ENCODE assay signal across 8 cellular contexts in genomic region chr14:63852817-63853730, GRCh38. TPM values are rescaled to one million over a fixed set of nuclear protein-coding genes. Genes with fewer than 3 reads are reported as not detected.
DNase-seq lines count a peak whose midpoint lies in the region; ATAC-seq, FAIRE-seq and TF ChIP-seq lines count a peak whose summit lies in the region.

A gene with protein sequence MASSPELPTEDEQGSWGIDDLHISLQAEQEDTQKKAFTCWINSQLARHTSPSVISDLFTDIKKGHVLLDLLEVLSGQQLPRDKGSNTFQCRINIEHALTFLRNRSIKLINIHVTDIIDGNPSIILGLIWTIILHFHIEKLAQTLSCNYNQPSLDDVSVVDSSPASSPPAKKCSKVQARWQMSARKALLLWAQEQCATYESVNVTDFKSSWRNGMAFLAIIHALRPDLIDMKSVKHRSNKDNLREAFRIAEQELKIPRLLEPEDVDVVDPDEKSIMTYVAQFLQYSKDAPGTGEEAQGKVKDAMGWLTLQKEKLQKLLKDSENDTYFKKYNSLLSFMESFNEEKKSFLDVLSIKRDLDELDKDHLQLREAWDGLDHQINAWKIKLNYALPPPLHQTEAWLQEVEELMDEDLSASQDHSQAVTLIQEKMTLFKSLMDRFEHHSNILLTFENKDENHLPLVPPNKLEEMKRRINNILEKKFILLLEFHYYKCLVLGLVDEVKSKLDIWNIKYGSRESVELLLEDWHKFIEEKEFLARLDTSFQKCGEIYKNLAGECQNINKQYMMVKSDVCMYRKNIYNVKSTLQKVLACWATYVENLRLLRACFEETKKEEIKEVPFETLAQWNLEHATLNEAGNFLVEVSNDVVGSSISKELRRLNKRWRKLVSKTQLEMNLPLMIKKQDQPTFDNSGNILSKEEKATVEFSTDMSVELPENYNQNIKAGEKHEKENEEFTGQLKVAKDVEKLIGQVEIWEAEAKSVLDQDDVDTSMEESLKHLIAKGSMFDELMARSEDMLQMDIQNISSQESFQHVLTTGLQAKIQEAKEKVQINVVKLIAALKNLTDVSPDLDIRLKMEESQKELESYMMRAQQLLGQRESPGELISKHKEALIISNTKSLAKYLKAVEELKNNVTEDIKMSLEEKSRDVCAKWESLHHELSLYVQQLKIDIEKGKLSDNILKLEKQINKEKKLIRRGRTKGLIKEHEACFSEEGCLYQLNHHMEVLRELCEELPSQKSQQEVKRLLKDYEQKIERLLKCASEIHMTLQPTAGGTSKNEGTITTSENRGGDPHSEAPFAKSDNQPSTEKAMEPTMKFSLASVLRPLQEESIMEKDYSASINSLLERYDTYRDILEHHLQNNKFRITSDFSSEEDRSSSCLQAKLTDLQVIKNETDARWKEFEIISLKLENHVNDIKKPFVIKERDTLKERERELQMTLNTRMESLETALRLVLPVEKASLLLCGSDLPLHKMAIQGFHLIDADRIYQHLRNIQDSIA (N-terminal part only) (plus strand): TSS chr14:63853004. CDS start chr14:63909149, 56,145 bp downstream.

- peaks cover 13% of the 10 kb centered on the region for H3K36me3 Mint-ChIP-seq in activated CD4-positive, alpha-beta T cell treated with anti-CD3 and anti-CD28 coated beads, Interleukin-2, amount 10 ng/mL, durations not matched to agents 24 days and 14 days (ENCODE audit: low read depth)
- no peaks in the 10 kb centered on the region for H3K36me3 Mint-ChIP-seq in dendritic cell treated with granulocyte-macrophage colony-stimulating factor and Interleukin-4, amounts not matched to agents 40 ng/mL and 50 ng/mL, for 4 days (ENCODE audit: low read depth)

- ATAC-seq in GM18508 (IDR thresholded peaks at IDR 0.05; ENCODE audit: insufficient read depth, unreplicated experiment) (peak; percentile 31), HG02973 (IDR thresholded peaks at IDR 0.05; ENCODE audit: unreplicated experiment) (peak; percentile 75), HepG2 (peak; percentile 96)

- TF ChIP-seq RAD21 in HepG2 (CRISPR knock-in tag; IDR thresholded peaks at IDR 0.05): no peak

- peak within 1 kb of the TSS; percentile 63 for H3K9ac ChIP-seq in HepG2 (ENCODE audit: insufficient read depth, low read depth, low read length)

- H3K4me1 ChIP-seq in HepG2 (ENCODE audit: insufficient read depth, low read length): peaks cover 24% of the 10 kb centered on the region

- peak within 1 kb of the TSS; percentile 50 for H3K27ac ChIP-seq in HepG2 (ENCODE audit: extremely low read length, insufficient read depth, low read length)

- no peaks in the 10 kb centered on the region for H4K20me1 ChIP-seq in HepG2 (ENCODE audit: insufficient read depth, low read length)

- H2AFZ ChIP-seq in HepG2 (ENCODE audit: low read length): peak within 1 kb of the TSS; percentile 79

- WGBS in HepG2 (ENCODE audit: low lambda C conversion rate): 3% methylated on average over 31 of the region's 123 CpGs

- H3K9me3 Mint-ChIP-seq in activated CD4-positive, alpha-beta T cell treated with anti-CD3 and anti-CD28 coated beads, Interleukin-2, amount 10 ng/mL, durations not matched to agents 24 days and 14 days: no peaks in the 10 kb centered on the region
- no peaks in the 10 kb centered on the region for H3K9me3 Mint-ChIP-seq in dendritic cell treated with granulocyte-macrophage colony-stimulating factor and Interleukin-4, amounts not matched to agents 40 ng/mL and 50 ng/mL, for 4 days

- H3K4me3 ChIP-seq in HepG2 (replicated peaks in 1 of 3; ENCODE audit: insufficient read depth in 1 of 3, low read depth in 2 of 3, low read length in 3 of 3): peak within 1 kb of the TSS; percentile 76 to 92 (median 82)

- no peaks in the 10 kb centered on the region; a peak in 1 of 5 replicates for H3K27me3 ChIP-seq in HepG2 (ENCODE audit: control insufficient read depth in 1 of 2, insufficient read depth in 2 of 2, low read length in 2 of 2)

- peak within 1 kb of the TSS; percentile 85 for H3K4me2 ChIP-seq in HepG2 (ENCODE audit: low read depth, low read length)

- in situ Hi-C loops in HepG2 (cut with HindIII; ENCODE audit: extremely low pct_ligation_motif_present, low pct_unique_long_range_greater_than_20kb): no loop called here

- no peaks in the 10 kb centered on the region for H3K9me3 ChIP-seq in HepG2 (ENCODE audit: low read length)

- POLR2A ChIA-PET in HepG2 (lab: Yijun Ruan, JAX): interaction anchor here (0.7 to 1.7 kb wide), 2 partner anchors 11 to 205 kb away, joined by 3 to 5 read pairs; no protein-coding TSS in a partner anchor

- DNase-seq in A172 (ENCODE audit: low spot score): peak; percentile 19
- peak; percentile 88 for DNase-seq in NCI-H2227 (lab: John Stamatoyannopoulos, UW; ENCODE audit: unreplicated experiment)
- DNase-seq in activated CD4-positive, alpha-beta T cell treated with anti-CD3 and anti-CD28 coated beads, Interleukin-2, amount 10 ng/mL, durations not matched to agents 24 days and 14 days: peak; percentile 96
- peak; percentile 38 for DNase-seq in HepG2 (ENCODE audit: low spot score)
- peak; percentile 82 for DNase-seq in stimulated activated CD4-positive, alpha-beta T cell treated with anti-CD3 and anti-CD28 coated beads, Interleukin-4, amount 100 ng/mL, for 24 hours

- CTCF ChIA-PET in HepG2 (lab: Yijun Ruan, JAX; ENCODE audit: low intra/inter-chr PET ratio, low total read pairs): no interaction called here

- no TSS peak for BruUV-seq in HepG2 (replicated peaks; lab: Mats Ljungman, UMichigan)

- peaks cover 10% of the 10 kb centered on the region for H3K79me2 ChIP-seq in HepG2 (ENCODE audit: insufficient read depth, low read length)

- intact Hi-C loops in activated CD4-positive, alpha-beta T cell treated with anti-CD3 and anti-CD28 coated beads, Interleukin-2, amount 10 ng/mL, durations not matched to agents 24 days and 14 days (cut with micrococcal nuclease): loop anchor here (1.0 to 5.0 kb wide), 6 partner anchors 11 to 654 kb away; partner anchors contain the start of gene SGPP1
- intact Hi-C loops in dendritic cell treated with granulocyte-macrophage colony-stimulating factor and Interleukin-4, amounts not matched to agents 40 ng/mL and 50 ng/mL, for 4 days (cut with micrococcal nuclease): no loop called here
- intact Hi-C loops in HepG2 (cut with micrococcal nuclease; ENCODE audit: unreplicated experiment): loop anchor here (2.0 to 10.0 kb wide), 3 partner anchors 44 to 142 kb away; no protein-coding TSS in a partner anchor

- H3K27ac Mint-ChIP-seq in activated CD4-positive, alpha-beta T cell treated with anti-CD3 and anti-CD28 coated beads, Interleukin-2, amount 10 ng/mL, durations not matched to agents 24 days and 14 days: peak within 1 kb of the TSS; percentile 97
- H3K27ac Mint-ChIP-seq in dendritic cell treated with granulocyte-macrophage colony-stimulating factor and Interleukin-4, amounts not matched to agents 40 ng/mL and 50 ng/mL, for 4 days: no peak within 1 kb of the TSS

- H3K4me3 Mint-ChIP-seq in activated CD4-positive, alpha-beta T cell treated with anti-CD3 and anti-CD28 coated beads, Interleukin-2, amount 10 ng/mL, durations not matched to agents 24 days and 14 days: peak within 1 kb of the TSS; percentile 96
- H3K4me3 Mint-ChIP-seq in dendritic cell treated with granulocyte-macrophage colony-stimulating factor and Interleukin-4, amounts not matched to agents 40 ng/mL and 50 ng/mL, for 4 days: peak within 1 kb of the TSS; percentile 67

- H3K36me3 ChIP-seq in HepG2 (replicated peaks in 1 of 2; ENCODE audit: control insufficient read depth in 1 of 2, insufficient read depth in 2 of 2, low read length in 2 of 2): no peaks in the 10 kb centered on the region

- peaks cover 36% of the 10 kb centered on the region for H3K4me1 Mint-ChIP-seq in activated CD4-positive, alpha-beta T cell treated with anti-CD3 and anti-CD28 coated beads, Interleukin-2, amount 10 ng/mL, durations not matched to agents 24 days and 14 days
- peaks cover 8% of the 10 kb centered on the region for H3K4me1 Mint-ChIP-seq in dendritic cell treated with granulocyte-macrophage colony-stimulating factor and Interleukin-4, amounts not matched to agents 40 ng/mL and 50 ng/mL, for 4 days (ENCODE audit: low read depth)

- TF ChIP-seq CTCF in HepG2 (CRISPR knock-in tag; IDR thresholded peaks at IDR 0.05): peak; percentile 30

- TF ChIP-seq EP300 in HepG2 (IDR thresholded peaks at IDR 0.05; ENCODE audit: low read depth in 2 of 2, low read length in 2 of 2) (no peak), HepG2 (CRISPR knock-in tag; IDR thresholded peaks at IDR 0.05; ENCODE audit: borderline replicate concordance) (no peak)

- peaks cover 14% of the 10 kb centered on the region for H3K27me3 Mint-ChIP-seq in activated CD4-positive, alpha-beta T cell treated with anti-CD3 and anti-CD28 coated beads, Interleukin-2, amount 10 ng/mL, durations not matched to agents 24 days and 14 days
- H3K27me3 Mint-ChIP-seq in dendritic cell treated with granulocyte-macrophage colony-stimulating factor and Interleukin-4, amounts not matched to agents 40 ng/mL and 50 ng/mL, for 4 days: peaks cover 66% of the 10 kb centered on the region

- FAIRE-seq in HepG2 (lab: Jason Lieb, UNC): no peak

- peak; percentile 19 to 49; a peak in 3 of 4 replicates for TF ChIP-seq POLR2A in HepG2 (IDR thresholded peaks at IDR 0.05; ENCODE audit: insufficient read depth in 1 of 2, low read depth in 2 of 2, low read length in 2 of 2)

RNA-seq across cellular contexts. Expression of the gene that starts here (rescaled TPM):
- 9.7 and 11.1 TPM in 2 replicates for total RNA-seq in A172 (2014; rRNA removed; shearing (Covaris generic))
- 22.0 and 22.4 TPM in 2 replicates for total RNA-seq in activated CD4-positive, alpha-beta T cell treated with anti-CD3 and anti-CD28 coated beads, Interleukin-2, amount 10 ng/mL, durations not matched to agents 24 days and 14 days
- total RNA-seq in HepG2 (2016; rRNA removed; fragmentation: Illumina TruSeq; extraction: Trizol): 13.3 and 19.5 TPM in 2 replicates
- 3.3 and 4.7 TPM in 2 replicates for total RNA-seq in HepG2 (2016; cell fraction: cytosol; rRNA removed; fragmentation: Illumina TruSeq; extraction: Trizol; ENCODE audit: low read depth)
- 13.6 and 17.1 TPM in 2 replicates for total RNA-seq in HepG2 (2016; cell fraction: insoluble cytoplasmic fraction; rRNA removed; fragmentation: Illumina TruSeq; extraction: Trizol)
- 4.5 and 4.9 TPM in 2 replicates for total RNA-seq in HepG2 (2016; cell fraction: membrane; rRNA removed; fragmentation: Illumina TruSeq; extraction: Trizol)
- total RNA-seq in HepG2 (2016; cell fraction: nucleus; rRNA removed; fragmentation: Illumina TruSeq; extraction: Trizol): 24.4 and 24.6 TPM in 2 replicates
- polyA plus RNA-seq in HepG2 (2011; rRNA removed): 6.2 and 6.4 TPM in 2 replicates
- 3.3 and 4.5 TPM in 2 replicates for polyA plus RNA-seq in HepG2 (2011; cell fraction: cytosol; rRNA removed)
- polyA plus RNA-seq in HepG2 (2011; cell fraction: nucleus; rRNA removed): 21.7 and 22.7 TPM in 2 replicates
- polyA plus RNA-seq in HepG2 (2012): 4.5 and 5.0 TPM in 2 replicates
- polyA plus RNA-seq in HepG2 (2016; cell fraction: cytosol; fragmentation: Illumina TruSeq; extraction: Trizol; ENCODE audit: low read depth): 0.34 and 0.63 TPM in 2 replicates
- polyA plus RNA-seq in HepG2 (2016; cell fraction: insoluble cytoplasmic fraction; fragmentation: Illumina TruSeq; extraction: Trizol; ENCODE audit: low read depth): 7.2 and 9.1 TPM in 2 replicates
- 0.87 and 1.0 TPM in 2 replicates for polyA plus RNA-seq in HepG2 (2016; cell fraction: membrane; fragmentation: Illumina TruSeq; extraction: Trizol; ENCODE audit: low read depth)
- polyA plus RNA-seq in HepG2 (2016; cell fraction: nucleus; fragmentation: Illumina TruSeq; extraction: Trizol; ENCODE audit: insufficient read depth, low read depth): 13.5 and 14.3 TPM in 2 replicates
- 21.2 and 137 TPM in 2 replicates for polyA minus RNA-seq in HepG2 (2011; rRNA and poly(A)+ RNA removed; ENCODE audit: low replicate concordance)
- polyA minus RNA-seq in HepG2 (2011; cell fraction: cytosol; rRNA and poly(A)+ RNA removed): 9.4 and 14.6 TPM in 2 replicates
- polyA minus RNA-seq in HepG2 (2011; cell fraction: nucleus; rRNA and poly(A)+ RNA removed): 55.6 and 61.7 TPM in 2 replicates

Comparison
In these comparisons a context has a peak if more than half of its experiments do, and no peak if none do; other contexts are left out.
1. Peak in every context shown above with its lines: DNase-seq, ATAC-seq, H3K4me3 ChIP-seq and H3K27ac ChIP-seq.
2. DNase-seq: peak in every context shown above with its lines; median percentile 96 in activated CD4-positive, alpha-beta T cell treated with anti-CD3 and anti-CD28 coated beads, Interleukin-2, amount 10 ng/mL, durations not matched to agents 24 days and 14 days; 88 in NCI-H2227; 82 in stimulated activated CD4-positive, alpha-beta T cell treated with anti-CD3 and anti-CD28 coated beads, Interleukin-4, amount 100 ng/mL, for 24 hours; 38 in HepG2; 19 in A172.
3. ATAC-seq: peak in every context shown above with its lines; median percentile 96 in HepG2; 75 in HG02973; 31 in GM18508.